Comparison of ENCODE assay signal across 1 cellular context in genomic region chr10:17235136-17235535, GRCh38.
TF ChIP-seq lines count a peak whose summit lies in the region.

No MANE protein-coding gene starts in this region.

TF ChIP-seq in GM23338, 12 proteins besides CTCF, POLR2A, EP300 and RAD21 (continued from another document):
- TF ChIP-seq ZNF462 (CRISPR knock-in tag; IDR thresholded peaks at IDR 0.05) = no peak
- TF ChIP-seq ZNF331 (CRISPR knock-in tag; IDR thresholded peaks at IDR 0.05; ENCODE audit: low read depth) = no peak
- no peak for TF ChIP-seq JUNB (IDR thresholded peaks at IDR 0.05; ENCODE audit: unreplicated experiment)
- TF ChIP-seq EZH2 (IDR thresholded peaks at IDR 0.05; ENCODE audit: low read depth, unreplicated experiment) = no peak
- no peak for TF ChIP-seq ZNF114 (CRISPR knock-in tag; IDR thresholded peaks at IDR 0.05)
- no peak for TF ChIP-seq STAT1 (IDR thresholded peaks at IDR 0.05; ENCODE audit: unreplicated experiment)
- TF ChIP-seq POLR2AphosphoS5 (IDR thresholded peaks at IDR 0.05; ENCODE audit: low read depth) = no peak
- TF ChIP-seq CREB1 (CRISPR knock-in tag; IDR thresholded peaks at IDR 0.05; ENCODE audit: low read depth) = no peak
- no peak for TF ChIP-seq ETS1 (IDR thresholded peaks at IDR 0.05)
